ENCODE assay signal across 11 cellular contexts in the genomic region with DNA sequence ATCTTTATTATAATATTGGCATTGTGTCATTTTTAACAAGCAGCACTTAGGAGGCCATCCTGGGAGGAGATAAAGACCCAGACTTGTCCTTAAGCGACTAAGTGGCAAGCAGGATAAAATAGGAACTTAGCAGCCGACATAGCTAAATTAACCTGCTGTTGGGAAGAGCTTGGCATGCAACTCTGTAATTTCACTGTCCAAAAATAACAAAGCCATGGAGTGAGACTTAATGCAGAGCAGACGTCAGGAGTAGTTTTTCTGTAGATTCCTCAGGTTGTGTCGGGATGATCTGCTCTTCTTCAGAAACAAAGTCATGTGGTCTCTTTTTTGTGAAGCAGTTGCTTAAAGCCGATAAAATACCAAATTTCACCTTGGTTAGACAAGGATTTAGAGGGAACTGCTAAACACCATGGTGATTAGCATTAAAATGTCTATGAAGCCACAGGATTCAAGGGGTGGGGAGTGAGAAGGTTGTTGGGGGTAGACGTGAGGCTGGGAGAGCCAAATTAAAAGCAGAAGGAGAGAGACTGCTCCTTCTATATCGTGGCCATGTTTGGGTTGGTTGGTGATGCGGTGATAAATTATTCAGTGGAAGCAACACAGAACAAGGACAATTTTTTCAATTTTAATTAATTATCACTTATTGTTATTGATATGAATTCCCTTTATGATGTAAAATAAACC.
A peak's percentile ranks its signal among the peaks of the same experiment; 100 is the strongest.
DNase-seq lines count a peak whose midpoint lies in the region; ATAC-seq and TF ChIP-seq lines count a peak whose summit lies in the region.
"Had no signal": no experiment of that assay in that cellular context is flagged by ENCODE, and none has a peak within 500 bp of the region (broad histone marks: within the 10 kb centered on the region; RNA-seq: fewer than 3 reads in every experiment).

No MANE protein-coding gene starts in this region.

- ATAC-seq in psoas muscle: peak in 1 of 4 donors; percentile 21
- no peak for ATAC-seq in HG02798 (IDR thresholded peaks at IDR 0.05; ENCODE audit: poor library complexity, unreplicated experiment)
- no peak for ATAC-seq in stimulated activated naive CD8-positive, alpha-beta T cell treated with anti-CD3 and anti-CD28 coated beads, Interleukin-15, amount 100 ng/mL, for 72 hours
- no peak for ATAC-seq in GM19463 (IDR thresholded peaks at IDR 0.05; ENCODE audit: unreplicated experiment)

- H3K36me3 Mint-ChIP-seq in HFFc6 (ENCODE audit: low read depth): no peaks in the 10 kb centered on the region; the same call in 1 of the 2 replicates

- H3K4me1 Mint-ChIP-seq in HFFc6 (ENCODE audit: low read depth): peaks cover 64% of the 10 kb centered on the region
- no peaks in the 10 kb centered on the region for H3K4me1 Mint-ChIP-seq in stimulated activated naive CD8-positive, alpha-beta T cell treated with anti-CD3 and anti-CD28 coated beads, Interleukin-15, amount 100 ng/mL, for 72 hours

- H3K4me3 ChIP-seq in SU-DHL-6 (ENCODE audit: insufficient read depth, low read length, poor library complexity, severe bottlenecking) (no peak overlapping the region), foreskin fibroblast (ENCODE audit: low read depth in 1 of 2, low read length in 2 of 2) (no peak overlapping the region), psoas muscle (no peak overlapping the region)

- H3K4me1 ChIP-seq in psoas muscle: peaks cover 31% of the 10 kb centered on the region

- H3K4me3 Mint-ChIP-seq in HFFc6: peak overlapping the region; percentile 66
- H3K4me3 Mint-ChIP-seq in stimulated activated naive CD8-positive, alpha-beta T cell treated with anti-CD3 and anti-CD28 coated beads, Interleukin-15, amount 100 ng/mL, for 72 hours: no peak overlapping the region
- H3K4me3 Mint-ChIP-seq: activated T-helper 1 cell treated with anti-CD3 and anti-CD28 coated beads, Interleukin-12 subunit alpha, Interleukin-12 subunit beta, Interleukin-2, Interleukin-4 antibody, amounts not matched to agents 30 ng/mL and 10 ng/mL and 1 ng/mL, durations not matched to agents 14 hours and 24 hours and 36 hours had no signal

- H3K27me3 ChIP-seq in SU-DHL-6 (ENCODE audit: low read length) (no peaks in the 10 kb centered on the region), psoas muscle (ENCODE audit: insufficient read depth in 3 of 3, low read length in 2 of 3) (no peaks in the 10 kb centered on the region)

- H3K9me3 Mint-ChIP-seq in HFFc6: no peaks in the 10 kb centered on the region
- no peaks in the 10 kb centered on the region for H3K9me3 Mint-ChIP-seq in stimulated activated naive CD8-positive, alpha-beta T cell treated with anti-CD3 and anti-CD28 coated beads, Interleukin-15, amount 100 ng/mL, for 72 hours
- H3K9me3 Mint-ChIP-seq: activated T-helper 1 cell treated with anti-CD3 and anti-CD28 coated beads, Interleukin-12 subunit alpha, Interleukin-12 subunit beta, Interleukin-2, Interleukin-4 antibody, amounts not matched to agents 30 ng/mL and 10 ng/mL and 1 ng/mL, durations not matched to agents 14 hours and 24 hours and 36 hours had no signal

- no peaks in the 10 kb centered on the region for H3K9me2 ChIP-seq in SU-DHL-6 (replicated peaks; ENCODE audit: insufficient read depth, low read length)

- peak overlapping the region; percentile 83 for H2AFZ ChIP-seq in SU-DHL-6 (ENCODE audit: low read depth, low read length, severe bottlenecking)

- WGBS in psoas muscle, 3 donors: 47 to 57% (median 48%) methylated on average over 8 of the region's 8 CpGs

- peak overlapping the region; percentile 93 for H3K27ac ChIP-seq in SU-DHL-6 (ENCODE audit: low read depth, low read length)
- H3K27ac ChIP-seq in psoas muscle: peak overlapping the region; percentile 54

- H3K27ac Mint-ChIP-seq in HFFc6: peak overlapping the region; percentile 81
- H3K27ac Mint-ChIP-seq in stimulated activated naive CD8-positive, alpha-beta T cell treated with anti-CD3 and anti-CD28 coated beads, Interleukin-15, amount 100 ng/mL, for 72 hours: no peak overlapping the region
- H3K27ac Mint-ChIP-seq: activated T-helper 1 cell treated with anti-CD3 and anti-CD28 coated beads, Interleukin-12 subunit alpha, Interleukin-12 subunit beta, Interleukin-2, Interleukin-4 antibody, amounts not matched to agents 30 ng/mL and 10 ng/mL and 1 ng/mL, durations not matched to agents 14 hours and 24 hours and 36 hours had no signal

- H3K4me2 ChIP-seq in SU-DHL-6 (ENCODE audit: low read depth, low read length, poor library complexity, severe bottlenecking): peak overlapping the region; percentile 48

- TF ChIP-seq CTCF in HFFc6 (IDR thresholded peaks at IDR 0.05) (no peak), SU-DHL-6 (IDR thresholded peaks at IDR 0.05; ENCODE audit: insufficient read depth, low read length, poor library complexity, severe bottlenecking) (no peak), foreskin fibroblast (IDR thresholded peaks at IDR 0.05; ENCODE audit: low read depth, low read length) (no peak), psoas muscle (IDR thresholded peaks at IDR 0.05) (no peak)

- peak overlapping the region; percentile 35 for H3K9ac ChIP-seq in SU-DHL-6 (ENCODE audit: low read length)

- no peaks in the 10 kb centered on the region for H3K36me3 ChIP-seq in SU-DHL-6 (ENCODE audit: low read length)
- H3K36me3 ChIP-seq in psoas muscle (ENCODE audit: insufficient read depth in 1 of 2, low read depth in 1 of 2): no peaks in the 10 kb centered on the region

- peaks cover 4% of the 10 kb centered on the region for H3F3A ChIP-seq in SU-DHL-6 (ENCODE audit: insufficient read depth)

- DNase-seq in HFFc6 (peak; percentile 25), foreskin fibroblast (peak; percentile 21 to 65), psoas muscle (no peak), SW 1271 (lab: John Stamatoyannopoulos, UW) (no peak)
- no peak for DNase-seq in stimulated activated naive CD8-positive, alpha-beta T cell treated with anti-CD3 and anti-CD28 coated beads, Interleukin-15, amount 100 ng/mL, for 72 hours
- DNase-seq: effector CD4-positive, alpha-beta T cell; stimulated activated CD4-positive, alpha-beta T cell treated with anti-CD3 and anti-CD28 coated beads, Interleukin-15, amount 100 ng/mL, for 24 hours had no signal

- no peaks in the 10 kb centered on the region for H3K27me3 Mint-ChIP-seq in HFFc6 (ENCODE audit: insufficient read depth)
- no peaks in the 10 kb centered on the region for H3K27me3 Mint-ChIP-seq in stimulated activated naive CD8-positive, alpha-beta T cell treated with anti-CD3 and anti-CD28 coated beads, Interleukin-15, amount 100 ng/mL, for 72 hours

- H3K79me2 ChIP-seq in SU-DHL-6 (ENCODE audit: insufficient read depth, low read length): no peaks in the 10 kb centered on the region

- no peaks in the 10 kb centered on the region for H3K9me3 ChIP-seq in SU-DHL-6 (ENCODE audit: insufficient read depth, low read length)
- H3K9me3 ChIP-seq in psoas muscle: no peaks in the 10 kb centered on the region

- H4K20me1 ChIP-seq in SU-DHL-6 (ENCODE audit: low read depth, low read length): no peaks in the 10 kb centered on the region

- intact Hi-C loops in psoas muscle (cut with DNase I): no loop called here

Comparison
In these comparisons a context has a peak if more than half of its experiments do, and no peak if none do; other contexts are left out.
1. DNase-seq: peak in HFFc6 (single experiment) and foreskin fibroblast (2 of 2); none in psoas muscle (0 of 2), stimulated activated naive CD8-positive, alpha-beta T cell treated with anti-CD3 and anti-CD28 coated beads, Interleukin-15, amount 100 ng/mL, for 72 hours (0 of 2) and SW 1271 (0 of 2).